In genomic region chr6:42451146-42451594, GRCh38 we compare ENCODE assay signal across 7 cellular contexts. TPM values are rescaled to one million over a fixed set of nuclear protein-coding genes. Genes with fewer than 3 reads are reported as not detected.
DNase-seq lines count a peak whose midpoint lies in the region; ATAC-seq, FAIRE-seq and TF ChIP-seq lines count a peak whose summit lies in the region.

No MANE protein-coding gene starts in this region.

- in situ Hi-C loops in GM12878 (cut with MboI), result no loop called here

- CTCF ChIA-PET in GM12878 (lab: Yijun Ruan, JAX), result interaction anchor here (1.0 to 4.0 kb wide), 3 partner anchors 55 to 96 kb away, joined by 6 to 29 read pairs (median 14); no protein-coding TSS in a partner anchor

- peaks cover 35% of the 10 kb centered on the region for H3K79me2 ChIP-seq in GM12878 (ENCODE audit: control insufficient read depth, insufficient read depth, low read length)
- H3K79me2 ChIP-seq in mesendoderm (ENCODE audit: control insufficient read depth, insufficient read depth, low read length), result peaks cover 16% of the 10 kb centered on the region

- intact Hi-C loops in GM12878 (cut with micrococcal nuclease; ENCODE audit: unreplicated experiment), result loop anchor here (5.0 kb wide), 1 partner anchor 84 kb away; no protein-coding TSS in a partner anchor
- intact Hi-C loops in vagina (cut with DNase I), result loop anchor here (5.0 to 10.0 kb wide), 2 partner anchors 186 to 234 kb away; partner anchors contain the start of gene MRPS10

- no TSS peak for BruUV-seq in GM12878 (replicated peaks; lab: Mats Ljungman, UMichigan)

- H3K23ac ChIP-seq in mesendoderm (ENCODE audit: low read length), result no peak overlapping the region

- H2BK5ac ChIP-seq in mesendoderm (ENCODE audit: low read length), result peak overlapping the region; percentile 54

- peak overlapping the region; percentile 70 for H2AFZ ChIP-seq in GM12878 (ENCODE audit: control insufficient read depth, low read depth, low read length)

- TF ChIP-seq POLR2A in GM12892 (IDR thresholded peaks at IDR 0.05; ENCODE audit: low read depth, low read length) (no peak), GM12878 (IDR thresholded peaks at IDR 0.05; ENCODE audit: low read depth, low read length) (no peak), vagina (IDR thresholded peaks at IDR 0.05) (no peak)

- FAIRE-seq in GM12892 (lab: Jason Lieb, UNC) (peak; percentile 53), GM12878 (lab: Jason Lieb, UNC) (peak; percentile 47)

- H3K4me2 ChIP-seq in GM12878 (ENCODE audit: control insufficient read depth, insufficient read depth) (peak overlapping the region; percentile 85), mesendoderm (ENCODE audit: low read length) (peak overlapping the region; percentile 79)

- no peak overlapping the region for H4K5ac ChIP-seq in mesendoderm (ENCODE audit: low read length)

- H2BK120ac ChIP-seq in mesendoderm (ENCODE audit: low read depth, low read length), result no peak overlapping the region

- SMC1A ChIA-PET in GM12878 (lab: Charles Lee; ENCODE audit: uncharacterized antibody, unreplicated experiment), result interaction anchor here (0.7 to 3.9 kb wide), 10 partner anchors 10 to 96 kb away, joined by 3 to 23 read pairs (median 4); no protein-coding TSS in a partner anchor

- H3K4me1 ChIP-seq in GM12878 (ENCODE audit: control insufficient read depth, insufficient read depth, low read length) (peaks cover 12% of the 10 kb centered on the region), mesendoderm (ENCODE audit: control insufficient read depth, low read depth, low read length) (peaks cover 10% of the 10 kb centered on the region), vagina (peaks cover 56% of the 10 kb centered on the region)

- H4K20me1 ChIP-seq in GM12878 (ENCODE audit: control insufficient read depth, insufficient read depth), result no peaks in the 10 kb centered on the region

- H3K9ac ChIP-seq in GM12878 (ENCODE audit: control insufficient read depth, insufficient read depth, low read length), result peak overlapping the region; percentile 62; the same call in 1 of the 2 replicates
- peak overlapping the region; percentile 70 for H3K9ac ChIP-seq in mesendoderm (ENCODE audit: low read length)

- no peak overlapping the region for H2AK5ac ChIP-seq in mesendoderm (ENCODE audit: low read length)

- POLR2A ChIA-PET in GM12878 (lab: Charles Lee), result interaction anchor here (0.6 to 1.8 kb wide), 9 partner anchors 9 to 97 kb away, joined by 3 to 10 read pairs (median 4); no protein-coding TSS in a partner anchor

- H3K4me3 ChIP-seq in GM12878 (peak overlapping the region; percentile 88), mesendoderm (ENCODE audit: low read length) (peak overlapping the region; percentile 63), vagina (peak overlapping the region; percentile 61 to 88)

- RAD21 ChIA-PET in GM12878 (lab: Charles Lee; ENCODE audit: unreplicated experiment), result interaction anchor here (0.6 to 5.6 kb wide), 15 partner anchors 9 to 181 kb away, joined by 3 to 44 read pairs (median 5); partner anchors contain the start of gene UBR2

- H2BK15ac ChIP-seq in mesendoderm (replicated peaks; ENCODE audit: low read depth), result no peak overlapping the region

- WGBS in GM12878 (ENCODE audit: insufficient coverage, insufficient replicate concordance, low lambda C conversion rate, missing lambda C conversion rate), result under 1% methylated on average over 10 of the region's 14 CpGs
- WGBS in mesendoderm (ENCODE audit: extremely low coverage, insufficient coverage, low lambda C conversion rate), result no CpG with 5 or more reads among the region's 14 CpGs

- DNase-seq in GM12892 (ENCODE audit: insufficient read length) (no peak), NCI-H2227 treated with DMSO at 0.1 percent for 48 hours (lab: John Stamatoyannopoulos, UW) (peak; percentile 56), GM12878 (ENCODE audit: low read depth, low spot score) (no peak), mesendoderm (no peak), vagina (ENCODE audit: extremely low spot score in 2 of 2) (peak in 1 of 2 donors; percentile 86), globus pallidus (ENCODE audit: low spot score) (no peak), middle frontal gyrus (ENCODE audit: extremely low spot score, low spot score) (no peak)

- ATAC-seq in GM12878, result peak; percentile 2; the same call in 2 of the 3 replicates

- no peaks in the 10 kb centered on the region for H3K27me3 ChIP-seq in GM12878 (replicated peaks in 1 of 2; ENCODE audit: control insufficient read depth in 2 of 2, insufficient read depth in 2 of 2, low read length in 1 of 2)
- H3K27me3 ChIP-seq in mesendoderm (ENCODE audit: insufficient read depth, low read length, poor library complexity), result no peaks in the 10 kb centered on the region
- H3K27me3 ChIP-seq in vagina, result no peaks in the 10 kb centered on the region

- H3K27ac ChIP-seq in GM12878 (ENCODE audit: control insufficient read depth, insufficient read depth) (peak overlapping the region; percentile 48; the same call in 1 of the 2 replicates), mesendoderm (ENCODE audit: low read depth, low read length) (peak overlapping the region; percentile 93), vagina (peak overlapping the region; percentile 92)

- H4K8ac ChIP-seq in mesendoderm (ENCODE audit: low read depth, low read length), result no peak overlapping the region

- no peak for TF ChIP-seq EP300 in GM12878 (IDR thresholded peaks at IDR 0.05; ENCODE audit: borderline replicate concordance in 1 of 2, control insufficient read depth in 1 of 2, low read depth in 2 of 2, low read length in 2 of 2)

- no peak overlapping the region for H3K4ac ChIP-seq in mesendoderm (ENCODE audit: low read depth, low read length)

- TF ChIP-seq CTCF in GM12878 (IDR thresholded peaks at IDR 0.05 in 2 of 3, conservative IDR thresholded peaks at IDR 0.05 in 1 of 3; ENCODE audit: control insufficient read depth in 2 of 3, extremely low read depth in 1 of 3, insufficient read depth in 1 of 3, low read depth in 3 of 3, low read length in 3 of 3) (no peak), vagina (IDR thresholded peaks at IDR 0.05) (no peak)

- H3K9me3 ChIP-seq in GM12878 (replicated peaks; ENCODE audit: control insufficient read depth, insufficient read depth, low read length) (no peaks in the 10 kb centered on the region), vagina (no peaks in the 10 kb centered on the region)

- no peaks in the 10 kb centered on the region for H3K79me1 ChIP-seq in mesendoderm (ENCODE audit: low read length)

- peak overlapping the region; percentile 88 for H3K56ac ChIP-seq in mesendoderm (ENCODE audit: low read length)

- H3K36me3 ChIP-seq in GM12878 (ENCODE audit: control insufficient read depth in 2 of 2, insufficient read depth in 2 of 2, low read length in 1 of 2), result no peaks in the 10 kb centered on the region
- no peaks in the 10 kb centered on the region for H3K36me3 ChIP-seq in mesendoderm (ENCODE audit: control insufficient read depth, insufficient read depth, low read length)
- no peaks in the 10 kb centered on the region for H3K36me3 ChIP-seq in vagina

- 0 out of 2 replicates have a peak, but pooled peaks have one; percentile 1 for TF ChIP-seq RAD21 in GM12878 (IDR thresholded peaks at IDR 0.05; ENCODE audit: insufficient read depth, low read depth, low read length)

- H3K18ac ChIP-seq in mesendoderm (ENCODE audit: low read length), result peak overlapping the region; percentile 46

TF ChIP-seq in GM12878, 131 proteins besides CTCF, POLR2A, EP300 and RAD21:
- no peak for TF ChIP-seq BHLHE40 (IDR thresholded peaks at IDR 0.05; ENCODE audit: borderline replicate concordance in 1 of 2, low read depth in 2 of 2, low read length in 1 of 2)
- 0 out of 2 replicates have a peak, but pooled peaks have one; percentile 35 for TF ChIP-seq YY1 (IDR thresholded peaks at IDR 0.05; ENCODE audit: low read depth, low read length)
- no peak for TF ChIP-seq MEF2B (IDR thresholded peaks at IDR 0.05; ENCODE audit: partially characterized antibody, poor library complexity, severe bottlenecking)
- TF ChIP-seq MTA2 (IDR thresholded peaks at IDR 0.05; ENCODE audit: low read depth), result 0 out of 2 replicates have a peak, but pooled peaks have one; percentile 7
- peak in 1 of 2 experiments; percentile 28; a peak in 1 of 4 replicates for TF ChIP-seq IKZF2 (IDR thresholded peaks at IDR 0.05)
- 0 out of 2 replicates have a peak, but pooled peaks have one; percentile 10 for TF ChIP-seq NBN (IDR thresholded peaks at IDR 0.05)

RNA-seq across cellular contexts. Expression of gene TRERF1, which starts 0.6 kb away (rescaled TPM):
- 7.1 TPM for polyA plus RNA-seq in GM12892 (2012; ENCODE audit: missing spikeins)
- 18.5 and 22.0 TPM in 2 replicates for total RNA-seq in GM12878 (2013; cell fraction: nucleolus; rRNA removed)
- total RNA-seq in GM12878 (2014; rRNA removed) (10.1 and 10.7 TPM in 2 replicates), GM12878 (2014; rRNA removed; fragmentation: Illumina TruSeq; extraction: Trizol) (7.5 and 7.9 TPM in 2 replicates), GM12878 (2021) (19.4 and 19.5 TPM in 2 replicates), vagina (20.6 TPM)
- polyA plus RNA-seq in GM12878 (2011; ENCODE audit: low read depth), result 3.9 TPM
- polyA plus RNA-seq in GM12878 (2011; rRNA removed) (1.9 and 2.3 TPM in 2 replicates), GM12878 (2014; fragmentation: Illumina TruSeq; extraction: Trizol) (12.7 and 13.6 TPM in 2 replicates), GM12878 (2014; fragmentation: Nextera tagmentation; extraction: Ambion mirVana) (1 to 10 TPM; 2.2 to 2.6 TPM), GM12878 (2014; rRNA removed) (11.7 and 15.0 TPM in 2 replicates), GM12878 (2016; fragmentation: Nextera tagmentation; extraction: Ambion mirVana) (1 to 10 TPM; 5.5 to 6.6 TPM)
- polyA plus RNA-seq in GM12878 (2011; cell fraction: cytosol; rRNA removed), result 1.9 and 2.1 TPM in 2 replicates
- polyA plus RNA-seq in GM12878 (2011; cell fraction: nucleus; rRNA removed), result 5.0 and 6.6 TPM in 2 replicates
- 6.3 and 7.2 TPM in 2 replicates for polyA plus RNA-seq in GM12878 (2012)
- 2.2 and 3.4 TPM in 2 replicates for polyA minus RNA-seq in GM12878 (2011; rRNA and poly(A)+ RNA removed)
- 1.7 and 2.7 TPM in 2 replicates for polyA minus RNA-seq in GM12878 (2011; cell fraction: cytosol; rRNA and poly(A)+ RNA removed)
- 1.3 and 2.6 TPM in 2 replicates for polyA minus RNA-seq in GM12878 (2011; cell fraction: nucleus; rRNA and poly(A)+ RNA removed)
- polyA plus RNA-seq in mesendoderm (2013, experiment 1 of 2), result 4.7 TPM
- 5.2 TPM for polyA plus RNA-seq in mesendoderm (2013, experiment 2 of 2)
